Comparison of ENCODE assay signal across 12 cellular contexts in genomic region chr16:81492307-81492706, GRCh38. TPM values are rescaled to one million over a fixed set of nuclear protein-coding genes. Genes with fewer than 3 reads are reported as not detected.
A peak's percentile ranks its signal among the peaks of the same experiment; 100 is the strongest.
DNase-seq lines count a peak whose midpoint lies in the region; ATAC-seq and TF ChIP-seq lines count a peak whose summit lies in the region.
"Had no signal": no experiment of that assay in that cellular context is flagged by ENCODE, and none has a peak within 500 bp of the region (broad histone marks: within the 10 kb centered on the region; RNA-seq: fewer than 3 reads in every experiment).

No MANE protein-coding gene starts in this region.

- WGBS in hepatocyte (ENCODE audit: low lambda C conversion rate, missing lambda C conversion rate), result 84% methylated on average over 11 of the region's 11 CpGs

- no peak for TF ChIP-seq CTCF in hepatocyte (IDR thresholded peaks at IDR 0.05; ENCODE audit: poor library complexity)

- H3K4me2 ChIP-seq in Karpas-422 (ENCODE audit: low read depth, low read length, poor library complexity, severe bottlenecking) (no peak overlapping the region), hepatocyte (no peak overlapping the region)

- H3K27me3 ChIP-seq in adipocyte (replicated peaks; ENCODE audit: control insufficient read depth, insufficient read depth, low read length), result no peaks in the 10 kb centered on the region
- H3K27me3 ChIP-seq in iPS-15b (ENCODE audit: control insufficient read depth, insufficient read depth, low read length), result no peaks in the 10 kb centered on the region
- no peaks in the 10 kb centered on the region for H3K27me3 ChIP-seq in Karpas-422 (ENCODE audit: low read length)
- H3K27me3 ChIP-seq in hepatocyte, result no peaks in the 10 kb centered on the region

- H3K4me3 ChIP-seq in adipocyte (ENCODE audit: low read length), result no peak overlapping the region
- H3K4me3 ChIP-seq in iPS-15b (ENCODE audit: low read depth, low read length), result no peak overlapping the region
- no peak overlapping the region for H3K4me3 ChIP-seq in Karpas-422 (ENCODE audit: low read length)
- no peak overlapping the region for H3K4me3 ChIP-seq in hepatocyte
- H3K4me3 ChIP-seq: psoas muscle had no signal

- H4K20me1 ChIP-seq in Karpas-422 (ENCODE audit: insufficient read depth, low read depth, low read length) (peaks cover 43% of the 10 kb centered on the region; the same call in 1 of the 2 replicates), hepatocyte (ENCODE audit: insufficient read depth, poor library complexity, severe bottlenecking) (peaks cover 80% of the 10 kb centered on the region)

- H3K79me2 ChIP-seq in Karpas-422 (ENCODE audit: low read length) (no peaks in the 10 kb centered on the region), hepatocyte (peaks cover 97% of the 10 kb centered on the region)

- H3K9me2 ChIP-seq in Karpas-422 (replicated peaks; ENCODE audit: insufficient read depth, low read length), result no peaks in the 10 kb centered on the region
- no peaks in the 10 kb centered on the region for H3K9me2 ChIP-seq in hepatocyte (replicated peaks; ENCODE audit: insufficient read depth)

- DNase-seq in Caki2 (ENCODE audit: low read depth) (peak; percentile 61), adipocyte (ENCODE audit: low read depth) (no peak), retina (peak; percentile 82), Karpas-422 (no peak), hepatocyte (ENCODE audit: low spot score) (no peak), ecto neural progenitor cell (ENCODE audit: low spot score) (no peak)
- DNase-seq: activated CD8-positive, alpha-beta memory T cell treated with anti-CD3 and anti-CD28 coated beads, Interleukin-2, amount 50 U/mL, for 48 hours; NCI-H748 treated with DMSO at 0.1 percent for 48 hours; T-helper 2 cell had no signal

- H3K27ac ChIP-seq in Karpas-422 (ENCODE audit: low read length) (no peak overlapping the region), hepatocyte (no peak overlapping the region)
- H3K27ac ChIP-seq: psoas muscle had no signal

- no peak for ATAC-seq in GM19324 (IDR thresholded peaks at IDR 0.05; ENCODE audit: low FRiP score, unreplicated experiment)
- ATAC-seq: psoas muscle had no signal

- H2AFZ ChIP-seq in Karpas-422 (ENCODE audit: low read length) (no peak overlapping the region), hepatocyte (no peak overlapping the region)

- H3K36me3 ChIP-seq in adipocyte (ENCODE audit: control insufficient read depth, insufficient read depth, low read length, severe bottlenecking) (no peaks in the 10 kb centered on the region), iPS-15b (ENCODE audit: control insufficient read depth, insufficient read depth, low read length) (peaks cover 4% of the 10 kb centered on the region), Karpas-422 (ENCODE audit: insufficient read depth, low read length) (no peaks in the 10 kb centered on the region), hepatocyte (replicated peaks; ENCODE audit: insufficient read depth, low read depth) (no peaks in the 10 kb centered on the region)

- H3K4me1 ChIP-seq in adipocyte (ENCODE audit: control insufficient read depth, insufficient read depth, low read length) (peaks cover 25% of the 10 kb centered on the region), iPS-15b (ENCODE audit: control insufficient read depth, insufficient read depth, low read length) (no peaks in the 10 kb centered on the region), Karpas-422 (ENCODE audit: low read length) (peaks cover 15% of the 10 kb centered on the region), hepatocyte (ENCODE audit: insufficient read depth) (peaks cover 8% of the 10 kb centered on the region)

- H3K9me3 ChIP-seq in adipocyte (ENCODE audit: control insufficient read depth, low read length) (no peaks in the 10 kb centered on the region), iPS-15b (ENCODE audit: control insufficient read depth, insufficient read depth, low read length) (no peaks in the 10 kb centered on the region), Karpas-422 (ENCODE audit: low read length) (no peaks in the 10 kb centered on the region), hepatocyte (ENCODE audit: low read depth) (no peaks in the 10 kb centered on the region)
- H3K9me3 ChIP-seq: psoas muscle had no signal

- in situ Hi-C loops in Caki2 (cut with HindIII; ENCODE audit: low pct_unique_long_range_greater_than_20kb, low sequenced_read_pairs), result no loop called here

- peak overlapping the region; percentile 7 for H3K9ac ChIP-seq in adipocyte (ENCODE audit: low read length)
- H3K9ac ChIP-seq in iPS-15b (ENCODE audit: low read depth, low read length), result peak overlapping the region; percentile 19
- no peak overlapping the region for H3K9ac ChIP-seq in Karpas-422 (ENCODE audit: low read length)

RNA-seq across cellular contexts. Expression of gene CMIP, which starts 47.7 kb away (rescaled TPM):
- total RNA-seq in Caki2 (2014; rRNA removed; shearing (Covaris generic); ENCODE audit: low replicate concordance), result 16.0 TPM in 2 replicates
- 5.0 and 12.7 TPM in 2 replicates for total RNA-seq in Karpas-422 (2014; rRNA removed; shearing (Covaris generic); ENCODE audit: low replicate concordance)
- total RNA-seq in hepatocyte, result 9.4 and 17.8 TPM in 2 replicates
- 4.6 and 5.8 TPM in 2 replicates for polyA plus RNA-seq in hepatocyte

Comparison
In these comparisons a context has a peak if more than half of its experiments do, and no peak if none do; other contexts are left out.
1. DNase-seq: peak in Caki2 (single experiment) and retina (single experiment); none in adipocyte (single experiment), Karpas-422 (single experiment), hepatocyte (single experiment) and ecto neural progenitor cell (single experiment).